12 cellular contexts compared by ENCODE assay signal in the genomic region with DNA sequence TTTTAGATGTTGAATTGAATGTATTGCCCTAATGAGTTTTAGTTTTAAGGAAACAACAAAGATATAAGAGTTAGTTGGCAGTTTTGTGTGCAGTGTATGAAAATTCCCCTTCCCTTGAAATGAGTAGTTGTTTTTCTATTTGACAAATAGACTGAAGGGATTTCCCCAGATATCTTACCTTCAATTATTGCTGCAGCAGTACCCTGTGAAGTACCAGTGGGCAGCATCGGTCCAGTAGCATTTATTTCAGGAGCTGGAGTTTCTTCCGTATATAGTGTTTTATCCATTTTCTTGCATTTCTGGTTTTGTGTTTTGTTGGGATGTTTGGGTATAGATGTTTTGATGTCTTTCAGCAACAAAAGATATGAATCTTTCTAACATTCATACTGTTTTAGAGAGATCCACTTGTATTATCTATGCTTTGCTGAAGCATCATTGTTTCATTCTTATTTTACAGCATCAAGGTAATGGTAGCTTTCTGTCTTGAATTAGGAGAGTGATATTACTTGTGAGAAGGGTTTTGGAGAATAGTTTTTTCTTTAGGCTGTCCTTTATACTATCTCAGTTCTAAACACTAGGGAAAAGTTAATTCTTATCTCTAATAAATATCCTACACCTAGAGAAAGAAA. TPM values are rescaled to one million over a fixed set of nuclear protein-coding genes. Genes with fewer than 3 reads are reported as not detected.
A peak's percentile ranks its signal among the peaks of the same experiment; 100 is the strongest.
DNase-seq lines count a peak whose midpoint lies in the region; ATAC-seq, FAIRE-seq and TF ChIP-seq lines count a peak whose summit lies in the region.
"Had no signal": no experiment of that assay in that cellular context is flagged by ENCODE, and none has a peak within 500 bp of the region (broad histone marks: within the 10 kb centered on the region; RNA-seq: fewer than 3 reads in every experiment).

No MANE protein-coding gene starts in this region.

- H3K9me3 ChIP-seq in CD4-positive, alpha-beta T cell (ENCODE audit: control insufficient read depth, low read length), result no peaks in the 10 kb centered on the region
- H3K9me3 ChIP-seq: gastrocnemius medialis, mucosa of descending colon had no signal

- H3K4me3 Mint-ChIP-seq in CD4-positive, alpha-beta T cell, result peak overlapping the region; percentile 23
- peak overlapping the region in 4 of 5 experiments; percentile 6 to 56 (median 36) for H3K4me3 Mint-ChIP-seq in brain

- no peak for FAIRE-seq in urothelium cell line (lab: Jason Lieb, UNC)

- no peaks in the 10 kb centered on the region for H3K27me3 Mint-ChIP-seq in CD4-positive, alpha-beta T cell
- no peaks in the 10 kb centered on the region for H3K27me3 Mint-ChIP-seq in brain

- DNase-seq in CD4-positive, alpha-beta T cell, result no peak
- DNase-seq in urothelium cell line (ENCODE audit: low spot score) (no peak), NCI-H1694 treated with DMSO at 0.1 percent for 48 hours (lab: John Stamatoyannopoulos, UW) (no peak), NCI-H2227 (lab: John Stamatoyannopoulos, UW; ENCODE audit: unreplicated experiment) (no peak)
- DNase-seq: gastrocnemius medialis; mucosa of descending colon; NCI-H524; stimulated activated CD4-positive, alpha-beta T cell treated with anti-CD3 and anti-CD28 coated beads, Interleukin-1b, Interleukin-23, amount 100 ng/mL, for 48 hours had no signal

- ATAC-seq in CD4-positive, alpha-beta T cell (ENCODE audit: poor library complexity), result peak; percentile 16
- peak; percentile 28 for ATAC-seq in GM18861 (IDR thresholded peaks at IDR 0.05; ENCODE audit: unreplicated experiment)
- ATAC-seq in HG03196 (IDR thresholded peaks at IDR 0.05; ENCODE audit: unreplicated experiment), result peak; percentile 48
- ATAC-seq in GM19328 (IDR thresholded peaks at IDR 0.05; ENCODE audit: unreplicated experiment), result no peak
- ATAC-seq: gastrocnemius medialis had no signal

- TF ChIP-seq CTCF in CD4-positive, alpha-beta T cell (IDR thresholded peaks at IDR 0.05), result no peak
- no peak for TF ChIP-seq CTCF in brain (conservative IDR thresholded peaks at IDR 0.05)

- peaks cover 96% of the 10 kb centered on the region for H3K4me1 Mint-ChIP-seq in CD4-positive, alpha-beta T cell (ENCODE audit: low read depth)
- peaks cover 91% of the 10 kb centered on the region for H3K4me1 Mint-ChIP-seq in brain

- CTCF ChIA-PET in CD4-positive, alpha-beta T cell (lab: Charles Lee), result interaction anchor here (1.4 kb wide), 1 partner anchor 45 kb away, joined by 3 read pairs; no protein-coding TSS in a partner anchor

- no peaks in the 10 kb centered on the region for H3K27me3 ChIP-seq in CD4-positive, alpha-beta T cell (ENCODE audit: control insufficient read depth, insufficient read depth, low read length)
- H3K27me3 ChIP-seq: gastrocnemius medialis had no signal

- H3K9me3 Mint-ChIP-seq in CD4-positive, alpha-beta T cell, result no peaks in the 10 kb centered on the region
- H3K9me3 Mint-ChIP-seq in brain, result no peaks in the 10 kb centered on the region

- POLR2A ChIA-PET in CD4-positive, alpha-beta T cell (lab: Charles Lee), result interaction anchor here (1.3 to 1.6 kb wide), 2 partner anchors 8 to 84 kb away, joined by 3 to 14 read pairs; a partner anchor contains a TSS

- H3K36me3 Mint-ChIP-seq in CD4-positive, alpha-beta T cell (ENCODE audit: low read depth), result peaks cover 78% of the 10 kb centered on the region
- H3K36me3 Mint-ChIP-seq in brain, result peaks cover 63% of the 10 kb centered on the region

- peak overlapping the region; percentile 98 for H3K27ac Mint-ChIP-seq in CD4-positive, alpha-beta T cell
- peak overlapping the region in 1 of 5 experiments; percentile 24 for H3K27ac Mint-ChIP-seq in brain

- intact Hi-C loops in CD4-positive, alpha-beta T cell (cut with DNase I, micrococcal nuclease), result no loop called here

- no peak overlapping the region for H3K27ac ChIP-seq in CD4-positive, alpha-beta T cell (ENCODE audit: low read depth, low read length)
- H3K27ac ChIP-seq: gastrocnemius medialis had no signal

RNA-seq across cellular contexts. Expression of a gene that starts 7.4 kb away (rescaled TPM):
- total RNA-seq in CD4-positive, alpha-beta T cell, result 100 to 1,000 TPM; 135 to 140 TPM
- 35.4 TPM for polyA plus RNA-seq in brain (ENCODE audit: insufficient read depth, low read depth, low replicate concordance)

RNA-seq across cellular contexts. Expression of a gene that starts 42.3 kb away (rescaled TPM):
- total RNA-seq in CD4-positive, alpha-beta T cell, result 100 to 1,000 TPM; 147 to 153 TPM
- 385 TPM for polyA plus RNA-seq in brain (ENCODE audit: insufficient read depth, low read depth, low replicate concordance)
